20 cellular contexts compared by ENCODE assay signal in genomic region chr12:27766587-27766986, GRCh38. TPM values are rescaled to one million over a fixed set of nuclear protein-coding genes. Genes with fewer than 3 reads are reported as not detected.
A peak's percentile ranks its signal among the peaks of the same experiment; 100 is the strongest.
DNase-seq lines count a peak whose midpoint lies in the region; ATAC-seq, FAIRE-seq and TF ChIP-seq lines count a peak whose summit lies in the region.
"Had no signal": no experiment of that assay in that cellular context is flagged by ENCODE, and none has a peak within 500 bp of the region (broad histone marks: within the 10 kb centered on the region; RNA-seq: fewer than 3 reads in every experiment).

No MANE protein-coding gene starts in this region.

- H3K9me3 Mint-ChIP-seq in activated CD4-positive, alpha-beta T cell treated with anti-CD3 and anti-CD28 coated beads, Interleukin-2, amount 10 ng/mL, durations not matched to agents 24 days and 14 days = no peaks in the 10 kb centered on the region
- H3K9me3 Mint-ChIP-seq: CD8-positive, alpha-beta T cell had no signal

- H3K4me3 Mint-ChIP-seq in activated CD4-positive, alpha-beta T cell treated with anti-CD3 and anti-CD28 coated beads, Interleukin-2, amount 10 ng/mL, durations not matched to agents 24 days and 14 days = no peak overlapping the region
- H3K4me3 Mint-ChIP-seq: CD8-positive, alpha-beta T cell had no signal

- peaks cover 15% of the 10 kb centered on the region for H3K4me1 Mint-ChIP-seq in activated CD4-positive, alpha-beta T cell treated with anti-CD3 and anti-CD28 coated beads, Interleukin-2, amount 10 ng/mL, durations not matched to agents 24 days and 14 days

- peak; percentile 70 for FAIRE-seq in GM12892 (lab: Jason Lieb, UNC)
- FAIRE-seq: H54 had no signal

- peaks cover 6% of the 10 kb centered on the region for H3K27me3 Mint-ChIP-seq in activated CD4-positive, alpha-beta T cell treated with anti-CD3 and anti-CD28 coated beads, Interleukin-2, amount 10 ng/mL, durations not matched to agents 24 days and 14 days

- H3K36me3 Mint-ChIP-seq in activated CD4-positive, alpha-beta T cell treated with anti-CD3 and anti-CD28 coated beads, Interleukin-2, amount 10 ng/mL, durations not matched to agents 24 days and 14 days (ENCODE audit: low read depth) = peaks cover 4% of the 10 kb centered on the region

- ATAC-seq in GM21529 (IDR thresholded peaks at IDR 0.05; ENCODE audit: unreplicated experiment) = peak; percentile 69
- peak; percentile 56 for ATAC-seq in HG03159 (IDR thresholded peaks at IDR 0.05; ENCODE audit: unreplicated experiment)
- no peak for ATAC-seq in esophagus mucosa
- no peak for ATAC-seq in HG02970 (IDR thresholded peaks at IDR 0.05; ENCODE audit: low FRiP score, unreplicated experiment)
- ATAC-seq: CD8-positive, alpha-beta T cell had no signal

- no peak for DNase-seq in GM12892 (ENCODE audit: insufficient read length)
- DNase-seq in fibroblast of peridontal ligament (ENCODE audit: extremely low read depth) = peak; percentile 32
- no peak for DNase-seq in activated CD4-positive, alpha-beta T cell treated with anti-CD3 and anti-CD28 coated beads, Interleukin-2, amount 10 ng/mL, durations not matched to agents 24 days and 14 days
- DNase-seq: AML-193; C1 segment of cervical spinal cord; CD8-positive, alpha-beta T cell; DND-41; Karpas-422; NCI-H1694 treated with DMSO at 0.1 percent for 48 hours; NCI-H2107; NCI-H510A; SHP77 treated with DMSO at 0.1 percent for 48 hours had no signal

- no peak for TF ChIP-seq POLR2A in GM12892 (IDR thresholded peaks at IDR 0.05; ENCODE audit: low read depth, low read length)

- intact Hi-C loops in activated CD4-positive, alpha-beta T cell treated with anti-CD3 and anti-CD28 coated beads, Interleukin-2, amount 10 ng/mL, durations not matched to agents 24 days and 14 days (cut with micrococcal nuclease) = no loop called here

- H3K27ac Mint-ChIP-seq in activated CD4-positive, alpha-beta T cell treated with anti-CD3 and anti-CD28 coated beads, Interleukin-2, amount 10 ng/mL, durations not matched to agents 24 days and 14 days = no peak overlapping the region
- H3K27ac Mint-ChIP-seq: CD8-positive, alpha-beta T cell had no signal

RNA-seq across cellular contexts. Expression of gene KLHL42, which starts 13.4 kb away (rescaled TPM):
- polyA plus RNA-seq in GM12892 (2012; ENCODE audit: missing spikeins) = 8.4 TPM
- 7.1 TPM for total RNA-seq in esophagus mucosa
- total RNA-seq in activated CD4-positive, alpha-beta T cell treated with anti-CD3 and anti-CD28 coated beads, Interleukin-2, amount 10 ng/mL, durations not matched to agents 24 days and 14 days = 13.6 and 14.5 TPM in 2 replicates

RNA-seq across cellular contexts. Expression of gene MANSC4, which starts 13.4 kb away (rescaled TPM):
- not detected for polyA plus RNA-seq in GM12892 (2012; ENCODE audit: missing spikeins)
- total RNA-seq in esophagus mucosa = not detected
- total RNA-seq in activated CD4-positive, alpha-beta T cell treated with anti-CD3 and anti-CD28 coated beads, Interleukin-2, amount 10 ng/mL, durations not matched to agents 24 days and 14 days = not detected in 2 replicates
- total RNA-seq: A172; CD8-positive, alpha-beta T cell; M059J had no signal
- polyA plus RNA-seq: AG04450 had no signal

RNA-seq across cellular contexts. Expression of gene MRPS35, which starts 56.0 kb away (rescaled TPM):
- polyA plus RNA-seq in GM12892 (2012; ENCODE audit: missing spikeins) = 58.3 TPM
- 37.7 TPM for total RNA-seq in esophagus mucosa
- total RNA-seq in activated CD4-positive, alpha-beta T cell treated with anti-CD3 and anti-CD28 coated beads, Interleukin-2, amount 10 ng/mL, durations not matched to agents 24 days and 14 days = 57.7 and 58.1 TPM in 2 replicates

Comparison
In these comparisons a context has a peak if more than half of its experiments do, and no peak if none do; other contexts are left out.
1. ATAC-seq: peak in GM21529 (single experiment) and HG03159 (single experiment); none in esophagus mucosa (single experiment) and HG02970 (single experiment).